Comparison of ENCODE assay signal across 15 cellular contexts in genomic region chr5:75450069-75450468, GRCh38.
"Had no signal": no experiment of that assay in that cellular context is flagged by ENCODE, and none has a peak within 500 bp of the region (broad histone marks: within the 10 kb centered on the region; RNA-seq: fewer than 3 reads in every experiment).

No MANE protein-coding gene starts in this region.

- H3K4me3 ChIP-seq: psoas muscle, right lobe of liver, tibial nerve had no signal

- H3K27me3 Mint-ChIP-seq: naive thymus-derived CD4-positive, alpha-beta T cell; stimulated activated naive CD8-positive, alpha-beta T cell treated with anti-CD3 and anti-CD28 coated beads, Interleukin-15, Interleukin-2, amounts not matched to agents 100 ng/mL and 50 ng/mL, for 24 hours had no signal

- DNase-seq: effector memory CD4-positive, alpha-beta T cell; left colon; naive thymus-derived CD4-positive, alpha-beta T cell; psoas muscle; retina; right lobe of liver; stimulated activated CD4-positive, alpha-beta T cell treated with anti-CD3 and anti-CD28 coated beads, Interleukin-4, amount 100 ng/mL, for 1 hour; stimulated activated CD8-positive, alpha-beta memory T cell treated with anti-CD3 and anti-CD28 coated beads, Interleukin-4, amount 100 ng/mL, for 48 hours had no signal

- H3K4me1 ChIP-seq: foreskin keratinocyte, psoas muscle, right lobe of liver, tibial nerve had no signal

- H3K4me1 Mint-ChIP-seq: stimulated activated effector memory CD8-positive, alpha-beta T cell treated with anti-CD3 and anti-CD28 coated beads, Interleukin-12 subunit alpha, Interleukin-12 subunit beta, amount 100 ng/mL, for 72 hours had no signal

- H3K36me3 ChIP-seq: right lobe of liver had no signal

- H3K9me3 ChIP-seq: neutrophil, right lobe of liver had no signal

- H3K4me3 Mint-ChIP-seq: naive thymus-derived CD4-positive, alpha-beta T cell; stimulated activated effector memory CD8-positive, alpha-beta T cell treated with anti-CD3 and anti-CD28 coated beads, Interleukin-12 subunit alpha, Interleukin-12 subunit beta, amount 100 ng/mL, for 72 hours; stimulated activated naive CD8-positive, alpha-beta T cell treated with anti-CD3 and anti-CD28 coated beads, Interleukin-15, Interleukin-2, amounts not matched to agents 100 ng/mL and 50 ng/mL, for 24 hours had no signal

- H3K27me3 ChIP-seq: foreskin keratinocyte, neutrophil, right lobe of liver, tibial nerve had no signal

- ATAC-seq: foreskin keratinocyte; left colon; naive thymus-derived CD4-positive, alpha-beta T cell; psoas muscle; right lobe of liver; stimulated activated effector memory CD8-positive, alpha-beta T cell treated with anti-CD3 and anti-CD28 coated beads, Interleukin-12 subunit alpha, Interleukin-12 subunit beta, amount 100 ng/mL, for 72 hours had no signal

- H3K27ac Mint-ChIP-seq: stimulated activated effector memory CD8-positive, alpha-beta T cell treated with anti-CD3 and anti-CD28 coated beads, Interleukin-12 subunit alpha, Interleukin-12 subunit beta, amount 100 ng/mL, for 72 hours; stimulated activated naive CD8-positive, alpha-beta T cell treated with anti-CD3 and anti-CD28 coated beads, Interleukin-15, Interleukin-2, amounts not matched to agents 100 ng/mL and 50 ng/mL, for 24 hours had no signal

- FAIRE-seq: endometrium had no signal

- H3K27ac ChIP-seq: epithelial cell of prostate, foreskin keratinocyte, psoas muscle, right lobe of liver, tibial nerve had no signal
